ENCODE assay signal across 13 cellular contexts in the genomic region with DNA sequence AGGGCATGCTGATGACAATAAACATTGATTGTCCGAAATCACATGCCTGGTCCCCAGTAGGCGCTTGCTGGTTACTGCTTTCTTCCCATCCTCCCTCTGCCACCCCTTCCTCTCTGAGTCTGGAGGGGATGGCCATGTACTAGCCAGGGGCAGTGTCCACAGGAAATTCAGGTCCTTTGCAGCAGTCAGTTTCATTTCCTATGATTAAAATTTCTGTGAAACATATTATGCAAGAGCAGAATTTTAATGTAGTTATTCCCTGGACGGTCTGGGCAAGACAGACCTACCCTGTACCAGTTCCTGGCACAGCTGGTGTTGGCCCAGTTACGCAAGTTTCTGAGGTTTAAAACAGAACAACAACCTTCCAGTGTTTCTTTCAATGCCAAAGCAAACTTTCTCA. TPM values are rescaled to one million over a fixed set of nuclear protein-coding genes. Genes with fewer than 3 reads are reported as not detected.
DNase-seq lines count a peak whose midpoint lies in the region; ATAC-seq lines count a peak whose summit lies in the region.
"Had no signal": no experiment of that assay in that cellular context is flagged by ENCODE, and none has a peak within 500 bp of the region (broad histone marks: within the 10 kb centered on the region; RNA-seq: fewer than 3 reads in every experiment).

No MANE protein-coding gene starts in this region.

- ATAC-seq in left ventricle myocardium superior (peak; percentile 64), sciatic nerve (peak; percentile 87), HG03432 (IDR thresholded peaks at IDR 0.05; ENCODE audit: unreplicated experiment) (no peak), GM18858 (IDR thresholded peaks at IDR 0.05; ENCODE audit: unreplicated experiment) (no peak)

- DNase-seq in LHCN-M2 (ENCODE audit: low read depth), result peak; percentile 84
- peak; percentile 62 for DNase-seq in astrocyte of the hippocampus (ENCODE audit: low read depth, low spot score)
- no peak for DNase-seq in left ventricle myocardium superior
- peak; percentile 71 for DNase-seq in sciatic nerve (ENCODE audit: low spot score)
- DNase-seq in NCI-H1436 treated with DMSO at 0.1 percent for 48 hours (lab: John Stamatoyannopoulos, UW), result no peak
- DNase-seq in stimulated activated CD4-positive, alpha-beta T cell treated with anti-CD3 and anti-CD28 coated beads, Interleukin-2, amount 100 ng/mL, for 24 hours, result no peak
- DNase-seq: activated T-cell treated with anti-CD3 and anti-CD28 coated beads, Interleukin-2, amount 50 U/mL, for 48 hours; BE2C; KG1; SHP77 treated with DMSO at 0.1 percent for 48 hours; stimulated activated CD4-positive, alpha-beta T cell treated with anti-CD3 and anti-CD28 coated beads, Interleukin-2, amount 100 ng/mL, for 48 hours had no signal

- intact Hi-C loops in left ventricle myocardium superior (cut with micrococcal nuclease), result no loop called here
- intact Hi-C loops in sciatic nerve (cut with DNase I), result no loop called here

RNA-seq across cellular contexts. Expression of a gene that starts 28.2 kb away (rescaled TPM):
- total RNA-seq in LHCN-M2 (2014; rRNA removed) (1.0 and 1.3 TPM in 2 replicates), left ventricle myocardium superior (4.0 TPM), sciatic nerve (35.2 TPM)
- 0.10 TPM for polyA plus RNA-seq in LHCN-M2 (2012)

Comparison
In these comparisons a context has a peak if more than half of its experiments do, and no peak if none do; other contexts are left out.
1. DNase-seq: peak in LHCN-M2 (single experiment), astrocyte of the hippocampus (single experiment) and sciatic nerve (single experiment); none in left ventricle myocardium superior (single experiment), NCI-H1436 treated with DMSO at 0.1 percent for 48 hours (single experiment) and stimulated activated CD4-positive, alpha-beta T cell treated with anti-CD3 and anti-CD28 coated beads, Interleukin-2, amount 100 ng/mL, for 24 hours (0 of 2).
2. ATAC-seq: peak in left ventricle myocardium superior (single experiment) and sciatic nerve (single experiment); none in HG03432 (single experiment) and GM18858 (single experiment).